18 cellular contexts compared by ENCODE assay signal in the genomic region with DNA sequence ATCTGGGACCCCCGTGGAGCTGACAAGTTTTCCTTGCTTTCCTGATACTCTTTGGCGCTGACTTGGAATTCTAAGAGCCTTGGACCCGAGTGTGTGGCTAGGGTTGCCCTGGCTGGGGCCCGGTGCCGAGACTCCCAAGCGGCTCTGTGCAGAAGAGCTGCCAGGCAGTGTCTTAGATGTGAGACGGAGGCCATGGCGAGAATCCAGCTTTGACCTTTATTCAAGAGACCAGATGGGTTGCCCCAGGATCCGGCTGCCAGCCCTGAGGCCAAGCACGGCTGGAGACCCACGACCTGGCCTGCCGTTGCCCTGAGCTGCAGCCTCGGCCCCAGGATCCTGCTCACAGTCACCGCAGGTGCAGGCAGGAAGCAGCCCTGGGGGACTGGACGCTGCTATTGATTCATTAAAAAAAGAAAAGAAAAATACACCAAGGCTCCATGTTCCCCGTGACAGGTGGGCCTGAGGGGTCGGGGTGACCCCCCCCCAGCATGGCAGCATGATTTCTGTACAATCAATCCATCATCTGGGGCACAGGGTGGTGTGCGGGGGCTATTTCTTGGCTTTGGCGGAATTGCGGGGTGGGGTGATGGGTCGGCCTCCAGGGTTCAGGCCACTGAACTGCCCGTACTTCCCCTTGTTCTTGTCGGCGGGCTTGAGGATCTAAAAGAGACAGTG. TPM values are rescaled to one million over a fixed set of nuclear protein-coding genes. Genes with fewer than 3 reads are reported as not detected.
DNase-seq lines count a peak whose midpoint lies in the region; ATAC-seq lines count a peak whose summit lies in the region.
"Had no signal": no experiment of that assay in that cellular context is flagged by ENCODE, and none has a peak within 500 bp of the region (broad histone marks: within the 10 kb centered on the region; RNA-seq: fewer than 3 reads in every experiment).

No MANE protein-coding gene starts in this region.

- peaks cover 3% of the 10 kb centered on the region for H3K36me3 Mint-ChIP-seq in T-helper 17 cell (ENCODE audit: low read depth)

- DNase-seq in right cardiac atrium (peak in 2 of 3 donors; percentile 35 to 67), Right ventricle myocardium superior (no peak), T-helper 17 cell (no peak), H4 (ENCODE audit: low spot score) (no peak), NCI-H2107 (lab: John Stamatoyannopoulos, UW) (no peak), cortex of kidney (lab: John Stamatoyannopoulos, UW) (no peak)
- DNase-seq in effector memory CD4-positive, alpha-beta T cell, result no peak
- no peak for DNase-seq in activated effector memory CD4-positive, alpha-beta T cell treated with Interleukin-2 at 50 U/mL for 16 hours
- DNase-seq: activated CD4-positive, alpha-beta T cell treated with anti-CD3 and anti-CD28 coated beads for 1 hour; AML-193; NCI-H1105; NCI-H2171 treated with DMSO at 0.1 percent for 48 hours; RPMI8226; stimulated activated CD4-positive, alpha-beta T cell treated with anti-CD3 and anti-CD28 coated beads, Interleukin-2, amount 100 ng/mL, for 24 hours had no signal

- H3K27ac Mint-ChIP-seq in T-helper 17 cell, result peak overlapping the region; percentile 94

- H3K4me1 Mint-ChIP-seq in T-helper 17 cell, result peaks cover 24% of the 10 kb centered on the region

- H3K27me3 ChIP-seq in right cardiac atrium (ENCODE audit: control insufficient read depth, insufficient read depth), result no peaks in the 10 kb centered on the region
- no peaks in the 10 kb centered on the region for H3K27me3 ChIP-seq in effector memory CD4-positive, alpha-beta T cell (replicated peaks; ENCODE audit: control insufficient read depth, insufficient read depth, low read length, poor library complexity, severe bottlenecking)
- H3K27me3 ChIP-seq: right atrium auricular region, tibial nerve had no signal

- H3K4me3 ChIP-seq in right cardiac atrium (ENCODE audit: low read length), result no peak overlapping the region
- H3K4me3 ChIP-seq in effector memory CD4-positive, alpha-beta T cell (ENCODE audit: insufficient read depth, low read depth, low read length, poor library complexity, severe bottlenecking), result no peak overlapping the region
- H3K4me3 ChIP-seq: right atrium auricular region, tibial nerve had no signal

- H3K4me3 Mint-ChIP-seq in T-helper 17 cell, result peak overlapping the region; percentile 59

- intact Hi-C loops in right cardiac atrium (cut with DNase I) (loop anchor here in 1 of 4 donors (10.0 kb wide), 1 partner anchor 107 kb away; a partner anchor contains a TSS), Right ventricle myocardium superior (cut with DNase I) (no loop called here)

- WGBS in right cardiac atrium, result 82% methylated on average over 24 of the region's 24 CpGs

- ATAC-seq in right cardiac atrium (no peak), Right ventricle myocardium superior (ENCODE audit: poor library complexity) (no peak), T-helper 17 cell (no peak)
- ATAC-seq: HCT116 had no signal

- H3K9me3 ChIP-seq in right cardiac atrium (ENCODE audit: control insufficient read depth, low read length), result no peaks in the 10 kb centered on the region
- H3K9me3 ChIP-seq in T-helper 17 cell (ENCODE audit: control insufficient read depth, low read length, poor library complexity, severe bottlenecking), result no peaks in the 10 kb centered on the region
- H3K9me3 ChIP-seq in effector memory CD4-positive, alpha-beta T cell (ENCODE audit: control insufficient read depth, low read length), result no peaks in the 10 kb centered on the region
- H3K9me3 ChIP-seq: right atrium auricular region, tibial nerve had no signal

- H3K27ac ChIP-seq in right cardiac atrium (ENCODE audit: low read length), result no peak overlapping the region
- H3K27ac ChIP-seq in effector memory CD4-positive, alpha-beta T cell (ENCODE audit: insufficient read depth, low read length, poor library complexity, severe bottlenecking), result peak overlapping the region; percentile 69
- H3K27ac ChIP-seq: right atrium auricular region had no signal

- H3K27me3 Mint-ChIP-seq in T-helper 17 cell, result no peaks in the 10 kb centered on the region

- peaks cover 6% of the 10 kb centered on the region for H3K4me1 ChIP-seq in right cardiac atrium (ENCODE audit: control insufficient read depth, insufficient read depth, low read length)
- H3K4me1 ChIP-seq in effector memory CD4-positive, alpha-beta T cell (ENCODE audit: control insufficient read depth, insufficient read depth, low read length, poor library complexity, severe bottlenecking), result peaks cover 58% of the 10 kb centered on the region

- peaks cover 37% of the 10 kb centered on the region for H3K36me3 ChIP-seq in effector memory CD4-positive, alpha-beta T cell (ENCODE audit: control insufficient read depth, insufficient read depth, low read length)

RNA-seq across cellular contexts. Expression of a gene that starts 3.5 kb away (rescaled TPM):
- total RNA-seq in right cardiac atrium (10 to 100 TPM; 73.1 to 93.4 (median 79.1) TPM), Right ventricle myocardium superior (103 TPM), T-helper 17 cell (100 to 1,000 TPM; 133 to 146 TPM)
- 79.4 TPM for polyA plus RNA-seq in right cardiac atrium
- 212 and 231 TPM in 2 replicates for total RNA-seq in H4 (2014; rRNA removed; shearing (Covaris generic))

RNA-seq across cellular contexts. Expression of a gene that starts 5.8 kb away (rescaled TPM):
- total RNA-seq in right cardiac atrium (1 to 10 TPM in 3 of 4 donors, under 1 TPM in 1; 0.67 to 2.7 (median 1.8) TPM), Right ventricle myocardium superior (1.00 TPM), T-helper 17 cell (100 to 1,000 TPM; 251 to 262 TPM)
- polyA plus RNA-seq in right cardiac atrium, result 0.86 TPM
- not detected in 2 replicates for total RNA-seq in H4 (2014; rRNA removed; shearing (Covaris generic))
- total RNA-seq: Daoy had no signal

RNA-seq across cellular contexts. Expression of a gene that starts 6.3 kb away (rescaled TPM):
- total RNA-seq in right cardiac atrium, result 10 to 100 TPM in 1 of 4 donors, 1 to 10 TPM in 3; 7.9 to 11.7 (median 9.4) TPM
- 7.3 TPM for polyA plus RNA-seq in right cardiac atrium
- total RNA-seq in Right ventricle myocardium superior, result 5.7 TPM
- 10 to 100 TPM; 21.5 to 40.5 TPM for total RNA-seq in T-helper 17 cell
- total RNA-seq in H4 (2014; rRNA removed; shearing (Covaris generic)), result 7.3 and 8.3 TPM in 2 replicates

RNA-seq across cellular contexts. Expression of a gene that starts 17.4 kb away (rescaled TPM):
- total RNA-seq in right cardiac atrium (10 to 100 TPM in 2 of 4 donors, 1 to 10 TPM in 2; 5.1 to 23.6 (median 9.3) TPM), Right ventricle myocardium superior (15.0 TPM), T-helper 17 cell (1 to 10 TPM; 4.5 to 7.5 TPM)
- polyA plus RNA-seq in right cardiac atrium, result 5.2 TPM
- not detected in 2 replicates for total RNA-seq in H4 (2014; rRNA removed; shearing (Covaris generic))

RNA-seq across cellular contexts. Expression of a gene that starts 24.7 kb away (rescaled TPM):
- total RNA-seq in right cardiac atrium, result 1 to 10 TPM; 2.9 to 6.1 (median 3.0) TPM
- polyA plus RNA-seq in right cardiac atrium, result 3.7 TPM
- total RNA-seq in Right ventricle myocardium superior, result 0.27 TPM
- total RNA-seq in T-helper 17 cell, result 1 to 10 TPM; 7.3 to 7.5 TPM
- 7.0 and 8.3 TPM in 2 replicates for total RNA-seq in H4 (2014; rRNA removed; shearing (Covaris generic))

Comparison
In these comparisons a context has a peak if more than half of its experiments do, and no peak if none do; other contexts are left out.
1. DNase-seq: peak in right cardiac atrium (2 of 3); none in Right ventricle myocardium superior (single experiment), T-helper 17 cell (0 of 3), effector memory CD4-positive, alpha-beta T cell (0 of 3), activated effector memory CD4-positive, alpha-beta T cell treated with Interleukin-2 at 50 U/mL for 16 hours (single experiment), H4 (single experiment), NCI-H2107 (single experiment) and cortex of kidney (single experiment).
2. RNA of a gene that starts 5.8 kb away (total RNA-seq): 251 to 262 TPM in T-helper 17 cell; 0.67 to 2.7 TPM in right cardiac atrium, 1.00 TPM in Right ventricle myocardium superior (single experiment) and not detected in H4; every median in the first group is over 10 times any median in the second.